Comparison of ENCODE assay signal across 10 cellular contexts in the genomic region with DNA sequence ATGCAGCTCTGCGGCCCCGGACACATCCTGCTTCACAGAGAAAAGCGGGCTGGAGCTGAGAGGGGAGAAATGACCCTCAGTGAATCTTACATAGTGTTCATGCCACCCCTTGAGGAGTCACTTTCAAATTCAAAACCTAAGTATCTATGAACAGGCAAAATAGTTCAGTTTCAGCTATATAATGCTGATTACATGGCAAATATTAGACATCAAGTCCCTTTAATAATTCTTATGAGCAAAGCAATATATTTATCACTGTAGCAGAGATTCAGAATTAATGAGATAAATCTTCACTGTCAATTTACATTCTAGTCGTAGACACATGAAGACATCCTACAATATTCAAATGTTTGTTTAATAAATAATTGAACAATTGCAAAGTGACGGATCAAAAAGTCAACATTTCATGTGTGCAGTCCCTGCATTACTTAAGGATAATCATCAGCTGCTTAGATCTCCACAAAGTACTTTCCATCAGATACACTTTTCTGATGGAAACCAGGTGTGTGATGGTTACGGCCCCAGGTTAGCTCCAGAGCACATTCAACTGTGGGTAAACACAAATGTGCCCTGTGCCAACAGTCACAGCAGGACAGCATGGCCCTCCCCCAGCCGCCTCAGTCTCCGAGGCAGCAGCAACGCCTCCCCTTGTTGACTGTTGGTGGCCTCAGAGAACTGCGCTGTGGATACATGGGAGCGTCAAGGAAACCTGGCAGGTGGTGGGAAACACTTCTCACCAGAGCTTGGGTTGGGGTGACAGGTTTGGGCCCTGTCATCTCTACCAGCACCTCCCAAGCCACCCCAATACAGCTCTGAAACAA. TPM values are rescaled to one million over a fixed set of nuclear protein-coding genes. Genes with fewer than 3 reads are reported as not detected.
DNase-seq lines count a peak whose midpoint lies in the region; ATAC-seq lines count a peak whose summit lies in the region.
"Had no signal": no experiment of that assay in that cellular context is flagged by ENCODE, and none has a peak within 500 bp of the region (broad histone marks: within the 10 kb centered on the region; RNA-seq: fewer than 3 reads in every experiment).

No MANE protein-coding gene starts in this region.

- peaks cover 6% of the 10 kb centered on the region for H3K4me1 ChIP-seq in iPS-15b (ENCODE audit: control insufficient read depth, insufficient read depth, low read length)

- peak overlapping the region; percentile 36 for H3K4me3 Mint-ChIP-seq in activated CD4-positive, alpha-beta T cell treated with anti-CD3 and anti-CD28 coated beads for 36 hours
- peak overlapping the region; percentile 54 to 71 for H3K4me3 Mint-ChIP-seq in stimulated activated naive CD8-positive, alpha-beta T cell treated with anti-CD3 and anti-CD28 coated beads, Interleukin-15, amount 100 ng/mL, for 72 hours

- H3K9me3 ChIP-seq in iPS-15b (ENCODE audit: control insufficient read depth, insufficient read depth, low read length), result no peaks in the 10 kb centered on the region
- H3K9me3 ChIP-seq: transverse colon had no signal

- ATAC-seq in activated CD4-positive, alpha-beta T cell treated with anti-CD3 and anti-CD28 coated beads for 36 hours, result no peak
- ATAC-seq in stimulated activated naive CD8-positive, alpha-beta T cell treated with anti-CD3 and anti-CD28 coated beads, Interleukin-15, amount 100 ng/mL, for 72 hours, result no peak

- DNase-seq in activated CD4-positive, alpha-beta T cell treated with anti-CD3 and anti-CD28 coated beads for 36 hours, result no peak
- DNase-seq in activated CD4-positive, alpha-beta T cell treated with anti-CD3 and anti-CD28 coated beads for 4 hours, result no peak
- peak; percentile 97 for DNase-seq in NCI-H748 (lab: John Stamatoyannopoulos, UW; ENCODE audit: unreplicated experiment)
- no peak for DNase-seq in stimulated activated naive CD8-positive, alpha-beta T cell treated with anti-CD3 and anti-CD28 coated beads, Interleukin-15, amount 100 ng/mL, for 72 hours
- no peak for DNase-seq in posterior vena cava (ENCODE audit: low spot score)
- DNase-seq in GM03348 (ENCODE audit: low spot score), result no peak
- DNase-seq in central memory CD4-positive, alpha-beta T cell, result no peak
- DNase-seq: amniotic stem cell, transverse colon had no signal

- H3K27ac Mint-ChIP-seq in activated CD4-positive, alpha-beta T cell treated with anti-CD3 and anti-CD28 coated beads for 36 hours, result no peak overlapping the region
- no peak overlapping the region for H3K27ac Mint-ChIP-seq in stimulated activated naive CD8-positive, alpha-beta T cell treated with anti-CD3 and anti-CD28 coated beads, Interleukin-15, amount 100 ng/mL, for 72 hours

- intact Hi-C loops in activated CD4-positive, alpha-beta T cell treated with anti-CD3 and anti-CD28 coated beads for 36 hours (cut with DNase I, micrococcal nuclease), result no loop called here
- intact Hi-C loops in posterior vena cava (cut with DNase I), result loop anchor here in 1 of 2 donors (10.0 kb wide), 1 partner anchor 86 kb away; no protein-coding TSS in a partner anchor

- H3K9me3 Mint-ChIP-seq in activated CD4-positive, alpha-beta T cell treated with anti-CD3 and anti-CD28 coated beads for 36 hours (ENCODE audit: low read depth), result no peaks in the 10 kb centered on the region
- no peaks in the 10 kb centered on the region for H3K9me3 Mint-ChIP-seq in stimulated activated naive CD8-positive, alpha-beta T cell treated with anti-CD3 and anti-CD28 coated beads, Interleukin-15, amount 100 ng/mL, for 72 hours

- H3K36me3 ChIP-seq in iPS-15b (ENCODE audit: control insufficient read depth, insufficient read depth, low read length), result no peaks in the 10 kb centered on the region
- H3K36me3 ChIP-seq: transverse colon had no signal

- POLR2A ChIA-PET in activated CD4-positive, alpha-beta T cell treated with anti-CD3 and anti-CD28 coated beads for 36 hours (lab: Charles Lee), result interaction anchor here (0.6 to 0.8 kb wide), 2 partner anchors 55 to 186 kb away, joined by 3 to 4 read pairs; no protein-coding TSS in a partner anchor

- H3K4me1 Mint-ChIP-seq in activated CD4-positive, alpha-beta T cell treated with anti-CD3 and anti-CD28 coated beads for 36 hours, result peaks cover 3% of the 10 kb centered on the region
- H3K4me1 Mint-ChIP-seq in stimulated activated naive CD8-positive, alpha-beta T cell treated with anti-CD3 and anti-CD28 coated beads, Interleukin-15, amount 100 ng/mL, for 72 hours, result no peaks in the 10 kb centered on the region

- peaks cover 27% of the 10 kb centered on the region for H3K27me3 Mint-ChIP-seq in activated CD4-positive, alpha-beta T cell treated with anti-CD3 and anti-CD28 coated beads for 36 hours
- peaks cover 57% of the 10 kb centered on the region for H3K27me3 Mint-ChIP-seq in stimulated activated naive CD8-positive, alpha-beta T cell treated with anti-CD3 and anti-CD28 coated beads, Interleukin-15, amount 100 ng/mL, for 72 hours

- no peaks in the 10 kb centered on the region for H3K36me3 Mint-ChIP-seq in activated CD4-positive, alpha-beta T cell treated with anti-CD3 and anti-CD28 coated beads for 36 hours (ENCODE audit: low read depth)

- peak overlapping the region; percentile 41 for H3K4me3 ChIP-seq in iPS-15b (ENCODE audit: low read depth, low read length)

- CTCF ChIA-PET in activated CD4-positive, alpha-beta T cell treated with anti-CD3 and anti-CD28 coated beads for 36 hours (lab: Charles Lee), result interaction anchor here (0.6 to 7.5 kb wide), 6 partner anchors 8 to 317 kb away, joined by 3 to 60 read pairs (median 4); no protein-coding TSS in a partner anchor

- H3K27me3 ChIP-seq in iPS-15b (ENCODE audit: control insufficient read depth, insufficient read depth, low read length), result peaks cover 49% of the 10 kb centered on the region

- H3K9ac ChIP-seq in iPS-15b (ENCODE audit: low read depth, low read length), result no peak overlapping the region

RNA-seq across cellular contexts. Expression of a gene that starts 0.8 kb away (rescaled TPM):
- total RNA-seq in activated CD4-positive, alpha-beta T cell treated with anti-CD3 and anti-CD28 coated beads for 36 hours, result under 1 TPM in 1 of 2 experiments, not detected in 1; 0.11 TPM
- total RNA-seq in posterior vena cava, result under 1 TPM in 1 of 2 donors, not detected in 1; 0.95 TPM
- total RNA-seq: transverse colon had no signal

RNA-seq across cellular contexts. Expression of a gene that starts 33.4 kb away (rescaled TPM):
- 10 to 100 TPM; 39.8 to 54.2 TPM for total RNA-seq in activated CD4-positive, alpha-beta T cell treated with anti-CD3 and anti-CD28 coated beads for 36 hours
- total RNA-seq in posterior vena cava, result 10 to 100 TPM; 28.6 to 29.2 TPM
